Comparison of ENCODE assay signal across 22 cellular contexts in genomic region chr10:38147686-38148085, GRCh38.
DNase-seq lines count a peak whose midpoint lies in the region; ATAC-seq and TF ChIP-seq lines count a peak whose summit lies in the region.
"Had no signal": no experiment of that assay in that cellular context is flagged by ENCODE, and none has a peak within 500 bp of the region (broad histone marks: within the 10 kb centered on the region; RNA-seq: fewer than 3 reads in every experiment).

No MANE protein-coding gene starts in this region.

- TF ChIP-seq CTCF in DND-41 (IDR thresholded peaks at IDR 0.05; ENCODE audit: borderline replicate concordance, extremely low read depth, low read length, poor library complexity, severe bottlenecking), result no peak

- no peaks in the 10 kb centered on the region for H3K79me2 ChIP-seq in DND-41 (ENCODE audit: insufficient read depth, low read length)

- peaks cover 47% of the 10 kb centered on the region for H3K4me1 ChIP-seq in DND-41 (ENCODE audit: insufficient read depth, low read length)

- no peak overlapping the region for H3K4me3 ChIP-seq in DND-41 (ENCODE audit: low read depth in 1 of 2, low read length in 2 of 2)
- H3K4me3 ChIP-seq: GM23248, K562 had no signal

- peak overlapping the region; percentile 74 for H3K9ac ChIP-seq in DND-41 (ENCODE audit: low read depth, low read length)
- H3K9ac ChIP-seq: GM23248 had no signal

- H3K36me3 ChIP-seq in DND-41 (ENCODE audit: insufficient read depth, low read length), result no peaks in the 10 kb centered on the region

- no peaks in the 10 kb centered on the region for H3K9me3 ChIP-seq in DND-41 (ENCODE audit: insufficient read depth, low read length, severe bottlenecking)

- H4K20me1 ChIP-seq in DND-41 (ENCODE audit: insufficient read depth, low read length), result no peaks in the 10 kb centered on the region

- H3K27ac ChIP-seq in DND-41 (ENCODE audit: low read length), result peak overlapping the region; percentile 100
- H3K27ac ChIP-seq: GM23248, RWPE1 had no signal

- no peak for ATAC-seq in DND-41 (ENCODE audit: insufficient read depth, low read depth)
- ATAC-seq: CD8-positive, alpha-beta T cell; K562 had no signal

- H3K4me2 ChIP-seq in DND-41 (ENCODE audit: insufficient read depth, low read length), result peak overlapping the region; percentile 67

- H2AFZ ChIP-seq in DND-41 (ENCODE audit: low read depth, low read length), result peak overlapping the region; percentile 66; the same call in 1 of the 2 replicates
- H2AFZ ChIP-seq: GM23248 had no signal

- no peaks in the 10 kb centered on the region for H3K27me3 ChIP-seq in DND-41 (ENCODE audit: insufficient read depth, low read length, poor library complexity)

- DNase-seq in DND-41, result no peak
- DNase-seq in epidermal melanocyte (ENCODE audit: insufficient read length, low spot score), result peak; percentile 20
- DNase-seq in midbrain (lab: John Stamatoyannopoulos, UW), result peak; percentile 18
- no peak for DNase-seq in GM19238 (ENCODE audit: insufficient read length, low spot score)
- DNase-seq in NCI-H226, result no peak
- DNase-seq in NOMO-1 treated with dmso at 0.1 percent for 144 hours (lab: John Stamatoyannopoulos, UW; ENCODE audit: unreplicated experiment), result no peak
- no peak for DNase-seq in KG1 (lab: John Stamatoyannopoulos, UW)
- DNase-seq: C1 segment of cervical spinal cord; CD8-positive, alpha-beta T cell; DMS153; GM23248; H7; MV-4-11; NCI-H1105; NCI-H1436 treated with DMSO at 0.1 percent for 48 hours; NCI-H187 treated with DMSO at 0.1 percent for 48 hours; NCI-H446; NCI-H524 treated with DMSO at 0.1 percent for 48 hours; NCI-H774; SHP77 had no signal

Comparison
In these comparisons a context has a peak if more than half of its experiments do, and no peak if none do; other contexts are left out.
1. DNase-seq: peak in epidermal melanocyte (single experiment) and midbrain (single experiment); none in DND-41 (single experiment), GM19238 (single experiment), NCI-H226 (single experiment), NOMO-1 treated with dmso at 0.1 percent for 144 hours (single experiment) and KG1 (single experiment).